In the genomic region with DNA sequence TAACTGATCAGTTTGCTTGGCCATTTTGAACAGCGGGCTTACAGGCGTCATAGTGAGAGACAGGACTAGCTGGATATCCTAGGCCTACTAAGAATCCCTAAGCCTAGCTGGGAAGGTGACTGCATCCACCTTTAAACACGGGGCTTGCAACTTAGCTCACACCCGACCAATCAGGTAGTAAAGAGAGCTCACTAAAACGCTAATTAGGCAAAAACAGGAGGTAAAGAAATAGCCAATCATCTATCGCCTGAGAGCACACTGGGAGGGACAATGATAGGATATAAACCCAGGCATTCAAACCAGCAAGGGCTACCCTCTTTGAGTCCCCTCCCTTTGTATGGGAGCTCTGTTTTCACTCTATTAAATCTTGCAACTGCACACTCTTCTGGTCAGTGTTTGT, we compare ENCODE assay signal across 14 cellular contexts. TPM values are rescaled to one million over a fixed set of nuclear protein-coding genes. Genes with fewer than 3 reads are reported as not detected.
"Had no signal": no experiment of that assay in that cellular context is flagged by ENCODE, and none has a peak within 500 bp of the region (broad histone marks: within the 10 kb centered on the region; RNA-seq: fewer than 3 reads in every experiment).

No MANE protein-coding gene starts in this region.

RNA-seq across cellular contexts. Expression of a gene that starts 18.3 kb away (rescaled TPM):
- total RNA-seq: activated B cell treated with CpG ODN at 0.5 μM for 24 hours; activated CD4-positive, alpha-beta memory T cell treated with anti-CD3 and anti-CD28 coated beads for 36 hours; activated CD4-positive, alpha-beta memory T cell treated with anti-CD3 and anti-CD28 coated beads, Interleukin-2, amount 10 ng/mL, durations not matched to agents 7 days and 5 days; activated CD4-positive, alpha-beta T cell treated with anti-CD3 and anti-CD28 coated beads for 36 hours; activated CD4-positive, alpha-beta T cell treated with anti-CD3 and anti-CD28 coated beads, Interleukin-2, amount 10 ng/mL, durations not matched to agents 24 days and 14 days; activated CD4-positive, alpha-beta T cell treated with anti-CD3 and anti-CD28 coated beads, Interleukin-2, amount 10 ng/mL, durations not matched to agents 7 days and 5 days; activated CD8-positive, alpha-beta memory T cell treated with anti-CD3 and anti-CD28 coated beads for 36 hours; activated CD8-positive, alpha-beta memory T cell treated with anti-CD3 and anti-CD28 coated beads, Interleukin-2, amount 10 ng/mL, durations not matched to agents 7 days and 5 days; activated CD8-positive, alpha-beta T cell treated with anti-CD3 and anti-CD28 coated beads for 36 hours; activated CD8-positive, alpha-beta T cell treated with anti-CD3 and anti-CD28 coated beads, Interleukin-2, amount 10 ng/mL, durations not matched to agents 7 days and 5 days; T-helper 1 cell treated with Interleukin-12 subunit alpha and Interleukin-12 subunit beta and Interleukin-4 antibody, amounts not matched to agents 30 ng/mL and 1 ng/mL, for 36 hours; T-helper 2 cell treated with Interferon-gamma antibody and Interleukin-4, amounts not matched to agents 100 ng/mL and 5 ng/mL, for 36 hours; WTC11 had no signal

RNA-seq across cellular contexts. Expression of a gene that starts 38.1 kb away (rescaled TPM):
- total RNA-seq: activated B cell treated with CpG ODN at 0.5 μM for 24 hours; activated CD4-positive, alpha-beta memory T cell treated with anti-CD3 and anti-CD28 coated beads for 36 hours; activated CD4-positive, alpha-beta memory T cell treated with anti-CD3 and anti-CD28 coated beads, Interleukin-2, amount 10 ng/mL, durations not matched to agents 7 days and 5 days; activated CD4-positive, alpha-beta T cell treated with anti-CD3 and anti-CD28 coated beads for 36 hours; activated CD4-positive, alpha-beta T cell treated with anti-CD3 and anti-CD28 coated beads, Interleukin-2, amount 10 ng/mL, durations not matched to agents 24 days and 14 days; activated CD4-positive, alpha-beta T cell treated with anti-CD3 and anti-CD28 coated beads, Interleukin-2, amount 10 ng/mL, durations not matched to agents 7 days and 5 days; activated CD8-positive, alpha-beta memory T cell treated with anti-CD3 and anti-CD28 coated beads for 36 hours; activated CD8-positive, alpha-beta memory T cell treated with anti-CD3 and anti-CD28 coated beads, Interleukin-2, amount 10 ng/mL, durations not matched to agents 7 days and 5 days; activated CD8-positive, alpha-beta T cell treated with anti-CD3 and anti-CD28 coated beads for 36 hours; activated CD8-positive, alpha-beta T cell treated with anti-CD3 and anti-CD28 coated beads, Interleukin-2, amount 10 ng/mL, durations not matched to agents 7 days and 5 days; T-helper 1 cell treated with Interleukin-12 subunit alpha and Interleukin-12 subunit beta and Interleukin-4 antibody, amounts not matched to agents 30 ng/mL and 1 ng/mL, for 36 hours; T-helper 17 cell; T-helper 2 cell treated with Interferon-gamma antibody and Interleukin-4, amounts not matched to agents 100 ng/mL and 5 ng/mL, for 36 hours had no signal

RNA-seq across cellular contexts. Expression of a gene that starts 48.1 kb away (rescaled TPM):
- total RNA-seq: activated B cell treated with CpG ODN at 0.5 μM for 24 hours; activated CD4-positive, alpha-beta memory T cell treated with anti-CD3 and anti-CD28 coated beads for 36 hours; activated CD4-positive, alpha-beta memory T cell treated with anti-CD3 and anti-CD28 coated beads, Interleukin-2, amount 10 ng/mL, durations not matched to agents 7 days and 5 days; activated CD4-positive, alpha-beta T cell treated with anti-CD3 and anti-CD28 coated beads for 36 hours; activated CD4-positive, alpha-beta T cell treated with anti-CD3 and anti-CD28 coated beads, Interleukin-2, amount 10 ng/mL, durations not matched to agents 24 days and 14 days; activated CD4-positive, alpha-beta T cell treated with anti-CD3 and anti-CD28 coated beads, Interleukin-2, amount 10 ng/mL, durations not matched to agents 7 days and 5 days; activated CD8-positive, alpha-beta memory T cell treated with anti-CD3 and anti-CD28 coated beads for 36 hours; activated CD8-positive, alpha-beta T cell treated with anti-CD3 and anti-CD28 coated beads for 36 hours; activated CD8-positive, alpha-beta T cell treated with anti-CD3 and anti-CD28 coated beads, Interleukin-2, amount 10 ng/mL, durations not matched to agents 7 days and 5 days; T-helper 1 cell treated with Interleukin-12 subunit alpha and Interleukin-12 subunit beta and Interleukin-4 antibody, amounts not matched to agents 30 ng/mL and 1 ng/mL, for 36 hours; T-helper 17 cell; WTC11 had no signal
